In the genomic region with DNA sequence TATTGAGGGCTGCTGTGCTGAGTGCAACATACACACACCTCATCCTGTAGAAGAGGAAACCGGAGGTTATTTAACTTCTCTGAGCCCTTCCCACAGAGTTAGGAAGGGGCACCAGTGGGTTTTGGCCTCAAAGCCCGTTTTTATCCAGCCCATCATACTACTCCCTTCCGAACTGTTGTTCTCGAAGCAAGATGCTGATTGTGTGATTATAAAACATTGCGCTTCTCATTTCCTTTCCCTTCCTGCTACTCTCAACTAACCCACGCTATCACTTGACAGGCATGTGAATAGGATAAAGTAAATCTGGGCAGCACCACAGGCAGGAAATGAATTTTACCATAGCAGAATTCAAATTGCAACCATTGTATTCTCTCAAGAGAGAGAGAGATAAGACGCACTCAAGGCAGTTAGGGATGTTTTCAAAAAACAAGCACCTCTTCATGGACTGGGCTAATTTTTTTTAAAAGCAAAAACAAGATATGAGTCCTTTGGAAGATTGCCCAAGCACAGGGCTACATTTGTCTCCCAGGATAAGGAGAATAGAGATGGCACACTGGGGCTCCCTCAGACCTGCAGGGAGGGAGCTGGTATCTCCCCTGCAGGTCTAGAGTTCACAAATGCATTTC, we compare ENCODE assay signal across 12 cellular contexts. TPM values are rescaled to one million over a fixed set of nuclear protein-coding genes. Genes with fewer than 3 reads are reported as not detected.
DNase-seq lines count a peak whose midpoint lies in the region; ATAC-seq and TF ChIP-seq lines count a peak whose summit lies in the region.
"Had no signal": no experiment of that assay in that cellular context is flagged by ENCODE, and none has a peak within 500 bp of the region (broad histone marks: within the 10 kb centered on the region; RNA-seq: fewer than 3 reads in every experiment).

No MANE protein-coding gene starts in this region.

- ATAC-seq in GM18873 (IDR thresholded peaks at IDR 0.05; ENCODE audit: low FRiP score, unreplicated experiment), result no peak
- ATAC-seq in GM21786 (IDR thresholded peaks at IDR 0.05; ENCODE audit: unreplicated experiment), result no peak
- no peak for ATAC-seq in activated CD8-positive, alpha-beta T cell treated with anti-CD3 and anti-CD28 coated beads, Interleukin-2, amount 10 ng/mL, durations not matched to agents 7 days and 5 days

- no peak for TF ChIP-seq CTCF in fibroblast of pulmonary artery (IDR thresholded peaks at IDR 0.05; ENCODE audit: low read length, missing control alignments)

- H3K4me3 ChIP-seq in fibroblast of pulmonary artery (replicated peaks; ENCODE audit: low read depth, low read length), result no peak overlapping the region
- H3K4me3 ChIP-seq: ascending aorta had no signal

- peak; percentile 9 for DNase-seq in NCI-H2227 (lab: John Stamatoyannopoulos, UW; ENCODE audit: unreplicated experiment)
- DNase-seq in NCI-H2227 treated with DMSO at 0.1 percent for 48 hours (lab: John Stamatoyannopoulos, UW), result no peak
- DNase-seq in NCI-H345 (lab: John Stamatoyannopoulos, UW), result peak; percentile 46
- peak; percentile 91 for DNase-seq in fibroblast of pulmonary artery (ENCODE audit: low read depth)
- DNase-seq in pulmonary artery endothelial cell (ENCODE audit: low read depth, low spot score), result peak; percentile 91
- no peak for DNase-seq in activated CD8-positive, alpha-beta T cell treated with anti-CD3 and anti-CD28 coated beads, Interleukin-2, amount 10 ng/mL, durations not matched to agents 7 days and 5 days
- DNase-seq: activated CD4-positive, alpha-beta T cell treated with anti-CD3 and anti-CD28 coated beads for 4 hours; NCI-H82; trophoblast cell had no signal

- no peaks in the 10 kb centered on the region for H3K36me3 Mint-ChIP-seq in activated CD8-positive, alpha-beta T cell treated with anti-CD3 and anti-CD28 coated beads, Interleukin-2, amount 10 ng/mL, durations not matched to agents 7 days and 5 days (ENCODE audit: low read depth)

- H3K4me1 Mint-ChIP-seq in activated CD8-positive, alpha-beta T cell treated with anti-CD3 and anti-CD28 coated beads, Interleukin-2, amount 10 ng/mL, durations not matched to agents 7 days and 5 days (ENCODE audit: low read depth), result peaks cover 12% of the 10 kb centered on the region

- CTCF ChIA-PET in activated CD8-positive, alpha-beta T cell treated with anti-CD3 and anti-CD28 coated beads, Interleukin-2, amount 10 ng/mL, durations not matched to agents 7 days and 5 days (lab: Charles Lee), result no interaction called here

- no peaks in the 10 kb centered on the region for H3K9me3 Mint-ChIP-seq in activated CD8-positive, alpha-beta T cell treated with anti-CD3 and anti-CD28 coated beads, Interleukin-2, amount 10 ng/mL, durations not matched to agents 7 days and 5 days (ENCODE audit: insufficient read depth)

- POLR2A ChIA-PET in activated CD8-positive, alpha-beta T cell treated with anti-CD3 and anti-CD28 coated beads, Interleukin-2, amount 10 ng/mL, durations not matched to agents 7 days and 5 days (lab: Charles Lee), result no interaction called here

- H3K4me3 Mint-ChIP-seq in activated CD8-positive, alpha-beta T cell treated with anti-CD3 and anti-CD28 coated beads, Interleukin-2, amount 10 ng/mL, durations not matched to agents 7 days and 5 days, result no peak overlapping the region

- no peak overlapping the region for H3K27ac Mint-ChIP-seq in activated CD8-positive, alpha-beta T cell treated with anti-CD3 and anti-CD28 coated beads, Interleukin-2, amount 10 ng/mL, durations not matched to agents 7 days and 5 days

- peaks cover 5% of the 10 kb centered on the region for H3K27me3 Mint-ChIP-seq in activated CD8-positive, alpha-beta T cell treated with anti-CD3 and anti-CD28 coated beads, Interleukin-2, amount 10 ng/mL, durations not matched to agents 7 days and 5 days (ENCODE audit: low read depth)

RNA-seq across cellular contexts. Expression of a gene that starts 52.6 kb away (rescaled TPM):
- total RNA-seq in pulmonary artery endothelial cell, result 3.2 and 12.6 TPM in 2 replicates
- not detected for total RNA-seq in activated CD8-positive, alpha-beta T cell treated with anti-CD3 and anti-CD28 coated beads, Interleukin-2, amount 10 ng/mL, durations not matched to agents 7 days and 5 days

Comparison
In these comparisons a context has a peak if more than half of its experiments do, and no peak if none do; other contexts are left out.
1. DNase-seq: peak in NCI-H2227 (single experiment), NCI-H345 (single experiment), fibroblast of pulmonary artery (single experiment) and pulmonary artery endothelial cell (single experiment); none in NCI-H2227 treated with DMSO at 0.1 percent for 48 hours (single experiment) and activated CD8-positive, alpha-beta T cell treated with anti-CD3 and anti-CD28 coated beads, Interleukin-2, amount 10 ng/mL, durations not matched to agents 7 days and 5 days (single experiment).